In genomic region chr6:132131777-132132176, GRCh38 we compare ENCODE assay signal across 8 cellular contexts.
A peak's percentile ranks its signal among the peaks of the same experiment; 100 is the strongest.
DNase-seq lines count a peak whose midpoint lies in the region; ATAC-seq and TF ChIP-seq lines count a peak whose summit lies in the region.

No MANE protein-coding gene starts in this region.

- no peaks in the 10 kb centered on the region for H3K9me3 ChIP-seq in gastrocnemius medialis

- TF ChIP-seq POLR2A in gastrocnemius medialis (IDR thresholded peaks at IDR 0.05), result no peak

- ATAC-seq in gastrocnemius medialis (peak; percentile 45 to 72), HG03378 (IDR thresholded peaks at IDR 0.05; ENCODE audit: unreplicated experiment) (no peak), GM19467 (IDR thresholded peaks at IDR 0.05; ENCODE audit: unreplicated experiment) (no peak), GM21825 (IDR thresholded peaks at IDR 0.05; ENCODE audit: unreplicated experiment) (no peak)

- intact Hi-C loops in gastrocnemius medialis (cut with DNase I; ENCODE audit: low total_unique reads), result loop anchor here (5.0 to 10.0 kb wide), 2 partner anchors 114 to 177 kb away; partner anchors contain the start of gene CCN2

- no peaks in the 10 kb centered on the region for H3K27me3 ChIP-seq in gastrocnemius medialis

- DNase-seq in H4 (ENCODE audit: low spot score) (peak; percentile 82), fibroblast of villous mesenchyme (ENCODE audit: low read depth) (peak; percentile 94), gastrocnemius medialis (peak in 1 of 2 donors; percentile 17)
- DNase-seq in activated naive CD4-positive, alpha-beta T cell treated with anti-CD3 and anti-CD28 coated beads, Interleukin-2, amount 50 U/mL, for 16 hours, result no peak

- H3K4me1 ChIP-seq in gastrocnemius medialis, result peaks cover 0 to 5% of the 10 kb centered on the region in 2 donors

- no peaks in the 10 kb centered on the region for H3K36me3 ChIP-seq in gastrocnemius medialis

- in situ Hi-C loops in gastrocnemius medialis (cut with MboI; ENCODE audit: low sequenced_read_pairs in 4 of 4), result no loop called here

- no peak for TF ChIP-seq CTCF in fibroblast of villous mesenchyme (IDR thresholded peaks at IDR 0.05; ENCODE audit: insufficient read depth, low read depth, low read length)
- TF ChIP-seq CTCF in gastrocnemius medialis (IDR thresholded peaks at IDR 0.05 in 4 of 5, conservative IDR thresholded peaks at IDR 0.05 in 1 of 5), result no peak

- peak overlapping the region; percentile 55 to 68 (median 66) for H3K27ac ChIP-seq in gastrocnemius medialis

- H3K4me3 ChIP-seq in fibroblast of villous mesenchyme (ENCODE audit: low read depth, low read length) (no peak overlapping the region), gastrocnemius medialis (no peak overlapping the region)

TF ChIP-seq in PFSK-1, 5 proteins besides CTCF, POLR2A, EP300 and RAD21:
- TF ChIP-seq FOXP2 (optimal IDR thresholded peaks at IDR 0.05; ENCODE audit: borderline replicate concordance, extremely low read depth, extremely low read length, insufficient read depth) (peak; percentile 77), SIN3A (IDR thresholded peaks at IDR 0.05; ENCODE audit: borderline replicate concordance, insufficient read depth, low read length) (peak; percentile 98; the same call in 1 of the 2 replicates), REST (IDR thresholded peaks at IDR 0.05; ENCODE audit: insufficient read depth in 1 of 2, low read depth in 2 of 2, low read length in 2 of 2) (no peak)

Comparison
In these comparisons a context has a peak if more than half of its experiments do, and no peak if none do; other contexts are left out.
1. ATAC-seq: peak in gastrocnemius medialis (2 of 2); none in HG03378 (single experiment), GM19467 (single experiment) and GM21825 (single experiment).